In genomic region chr2:9416962-9417316, GRCh38 we compare ENCODE assay signal across 22 cellular contexts. TPM values are rescaled to one million over a fixed set of nuclear protein-coding genes. Genes with fewer than 3 reads are reported as not detected.
A peak's percentile ranks its signal among the peaks of the same experiment; 100 is the strongest.
DNase-seq lines count a peak whose midpoint lies in the region; ATAC-seq and TF ChIP-seq lines count a peak whose summit lies in the region.
"Had no signal": no experiment of that assay in that cellular context is flagged by ENCODE, and none has a peak within 500 bp of the region (broad histone marks: within the 10 kb centered on the region; RNA-seq: fewer than 3 reads in every experiment).

No MANE protein-coding gene starts in this region.

- CTCF ChIA-PET in Caco-2 (lab: Charles Lee) (no interaction called here), HCT116 (lab: Charles Lee) (no interaction called here)

- peak; percentile 17; the same call in 1 of the 2 replicates for TF ChIP-seq RAD21 in HCT116 (IDR thresholded peaks at IDR 0.05; ENCODE audit: low read depth)

- H3K4me1 Mint-ChIP-seq in Caco-2 (ENCODE audit: low read depth, unreplicated experiment) = peaks cover 12% of the 10 kb centered on the region
- H3K4me1 Mint-ChIP-seq in dendritic cell treated with granulocyte-macrophage colony-stimulating factor and Interleukin-4, amounts not matched to agents 40 ng/mL and 50 ng/mL, for 4 days (ENCODE audit: low read depth) = peaks cover 50% of the 10 kb centered on the region
- peaks cover 14% of the 10 kb centered on the region for H3K4me1 Mint-ChIP-seq in osteocyte (ENCODE audit: unreplicated experiment)

- H3K36me3 Mint-ChIP-seq in Caco-2 (ENCODE audit: insufficient read depth, unreplicated experiment) (peaks cover 28% of the 10 kb centered on the region), osteocyte (ENCODE audit: unreplicated experiment) (peaks cover 26% of the 10 kb centered on the region)
- peaks cover 65% of the 10 kb centered on the region for H3K36me3 Mint-ChIP-seq in dendritic cell treated with granulocyte-macrophage colony-stimulating factor and Interleukin-4, amounts not matched to agents 40 ng/mL and 50 ng/mL, for 4 days (ENCODE audit: low read depth)

- H3K4me1 ChIP-seq in Caco-2 (no peaks in the 10 kb centered on the region), HCT116 (ENCODE audit: control insufficient read depth in 1 of 2, insufficient read depth in 2 of 2, low read length in 2 of 2) (peaks cover 3 to 4% of the 10 kb centered on the region in 2 experiments; a peak in 3 of 4 replicates), osteoblast (ENCODE audit: insufficient read depth, low read length) (peaks cover 22% of the 10 kb centered on the region)
- H3K4me1 ChIP-seq: pancreas had no signal

- TF ChIP-seq POLR2A in HCT116 (IDR thresholded peaks at IDR 0.05; ENCODE audit: borderline replicate concordance, extremely low read depth, insufficient read depth, insufficient read length) = no peak

- RAD21 ChIA-PET in HCT116 (lab: Charles Lee; ENCODE audit: low non-redundant PET in 1 of 2, low total read pairs in 2 of 2, uncharacterized antibody in 2 of 2, unreplicated experiment in 2 of 2) = no interaction called here

- TF ChIP-seq CTCF in Caco-2 (IDR thresholded peaks at IDR 0.05; ENCODE audit: insufficient read depth in 1 of 2, low read depth in 1 of 2, low read length in 1 of 2, severe bottlenecking in 1 of 2, unreplicated experiment in 1 of 2) (no peak), HCT116 (IDR thresholded peaks at IDR 0.05 in 2 of 3, conservative IDR thresholded peaks at IDR 0.05 in 1 of 3; ENCODE audit: borderline replicate concordance in 1 of 3, insufficient read depth in 1 of 3, low read depth in 2 of 3, low read length in 2 of 3) (no peak), osteoblast (IDR thresholded peaks at IDR 0.05; ENCODE audit: extremely low read depth, low read depth, low read length) (no peak), osteocyte (IDR thresholded peaks at IDR 0.05) (no peak)

- H3K9me3 ChIP-seq in Caco-2 (no peaks in the 10 kb centered on the region), HCT116 (ENCODE audit: control insufficient read depth in 1 of 2, insufficient read depth in 1 of 2, low read depth in 1 of 2, low read length in 2 of 2) (no peaks in the 10 kb centered on the region), osteoblast (ENCODE audit: low read depth, low read length) (no peaks in the 10 kb centered on the region)
- H3K9me3 ChIP-seq: pancreas, sigmoid colon, SJSA1, tibial artery had no signal

- H3K27me3 ChIP-seq in Caco-2 (replicated peaks; ENCODE audit: control insufficient read depth, insufficient read depth, low read length) (no peaks in the 10 kb centered on the region), HCT116 (ENCODE audit: insufficient read depth, low read length) (no peaks in the 10 kb centered on the region), osteoblast (ENCODE audit: insufficient read depth, low read length) (no peaks in the 10 kb centered on the region)
- H3K27me3 ChIP-seq: cardiac muscle cell, dorsolateral prefrontal cortex, pancreas, sigmoid colon, SJSA1, tibial artery had no signal

- no peaks in the 10 kb centered on the region for H3K9me2 ChIP-seq in HCT116 (ENCODE audit: insufficient read depth)

- H3K4me2 ChIP-seq in HCT116 (ENCODE audit: low read length) (no peak overlapping the region), osteoblast (ENCODE audit: insufficient read depth, low read length) (no peak overlapping the region)

- H3K4me3 ChIP-seq in Caco-2 (ENCODE audit: low read depth, low read length) (no peak overlapping the region), HCT116 (replicated peaks in 1 of 2; ENCODE audit: low read depth in 1 of 2, low read length in 2 of 2) (no peak overlapping the region), osteoblast (ENCODE audit: insufficient read depth, low read length) (no peak overlapping the region)
- H3K4me3 ChIP-seq: cardiac muscle cell, dorsolateral prefrontal cortex, pancreas, sigmoid colon, SJSA1, tibial artery had no signal

- H3K4me3 Mint-ChIP-seq in Caco-2 (ENCODE audit: unreplicated experiment) (no peak overlapping the region), osteocyte (ENCODE audit: unreplicated experiment) (no peak overlapping the region)
- no peak overlapping the region for H3K4me3 Mint-ChIP-seq in dendritic cell treated with granulocyte-macrophage colony-stimulating factor and Interleukin-4, amounts not matched to agents 40 ng/mL and 50 ng/mL, for 4 days
- H3K4me3 Mint-ChIP-seq: activated CD4-positive, alpha-beta memory T cell treated with anti-CD3 and anti-CD28 coated beads for 36 hours had no signal

- BruUV-seq in Caco-2 (replicated peaks; lab: Mats Ljungman, UMichigan) (no TSS peak), HCT116 (replicated peaks; lab: Mats Ljungman, UMichigan) (no TSS peak)

- H2AFZ ChIP-seq in HCT116 (ENCODE audit: low read depth, low read length, poor library complexity, severe bottlenecking) (no peak overlapping the region), osteoblast (ENCODE audit: low read length) (no peak overlapping the region)

- H3K27me3 Mint-ChIP-seq in Caco-2 (ENCODE audit: insufficient read depth, unreplicated experiment) = no peaks in the 10 kb centered on the region
- no peaks in the 10 kb centered on the region for H3K27me3 Mint-ChIP-seq in dendritic cell treated with granulocyte-macrophage colony-stimulating factor and Interleukin-4, amounts not matched to agents 40 ng/mL and 50 ng/mL, for 4 days
- no peaks in the 10 kb centered on the region for H3K27me3 Mint-ChIP-seq in osteocyte (ENCODE audit: unreplicated experiment)
- H3K27me3 Mint-ChIP-seq: activated CD4-positive, alpha-beta memory T cell treated with anti-CD3 and anti-CD28 coated beads for 36 hours had no signal

- H3K27ac ChIP-seq in HCT116 (ENCODE audit: low read depth, low read length) = no peak overlapping the region
- H3K27ac ChIP-seq in osteoblast (ENCODE audit: low read depth, low read length) = peak overlapping the region; percentile 77
- H3K27ac ChIP-seq: cardiac muscle cell, pancreas, sigmoid colon, SJSA1, tibial artery, VCaP had no signal

- no peak overlapping the region for H3K9ac ChIP-seq in HCT116 (ENCODE audit: low read length)

- no peaks in the 10 kb centered on the region for H4K20me1 ChIP-seq in HCT116 (ENCODE audit: insufficient read depth)
- H4K20me1 ChIP-seq in osteoblast (ENCODE audit: insufficient read depth, low read length) = peaks cover 7% of the 10 kb centered on the region

- intact Hi-C loops in Caco-2 (cut with micrococcal nuclease; ENCODE audit: unreplicated experiment) = no loop called here
- intact Hi-C loops in HCT116 (cut with micrococcal nuclease) = no loop called here
- intact Hi-C loops in dendritic cell treated with granulocyte-macrophage colony-stimulating factor and Interleukin-4, amounts not matched to agents 40 ng/mL and 50 ng/mL, for 4 days (cut with micrococcal nuclease) = no loop called here

- H3K79me2 ChIP-seq in HCT116 (ENCODE audit: insufficient read depth, low read length) (peaks cover 43% of the 10 kb centered on the region), osteoblast (ENCODE audit: insufficient read depth, low read length) (peaks cover 91% of the 10 kb centered on the region)

- H3K36me3 ChIP-seq in Caco-2 (ENCODE audit: control insufficient read depth, insufficient read depth, low read length) = no peaks in the 10 kb centered on the region; the same call in 1 of the 2 replicates
- H3K36me3 ChIP-seq in HCT116 (ENCODE audit: control insufficient read depth in 1 of 2, insufficient read depth in 2 of 2, low read length in 2 of 2) = peaks cover 0 to 4% of the 10 kb centered on the region in 2 experiments; a peak in 1 of 4 replicates
- H3K36me3 ChIP-seq in osteoblast (ENCODE audit: insufficient read depth, low read length) = peaks cover 48% of the 10 kb centered on the region
- H3K36me3 ChIP-seq: cardiac muscle cell, pancreas had no signal

- H3K9me3 Mint-ChIP-seq in Caco-2 (ENCODE audit: unreplicated experiment) (no peaks in the 10 kb centered on the region), osteocyte (ENCODE audit: unreplicated experiment) (no peaks in the 10 kb centered on the region)
- H3K9me3 Mint-ChIP-seq in dendritic cell treated with granulocyte-macrophage colony-stimulating factor and Interleukin-4, amounts not matched to agents 40 ng/mL and 50 ng/mL, for 4 days = no peaks in the 10 kb centered on the region
- H3K9me3 Mint-ChIP-seq: activated CD4-positive, alpha-beta memory T cell treated with anti-CD3 and anti-CD28 coated beads for 36 hours had no signal

- peak overlapping the region; percentile 16 for H3K27ac Mint-ChIP-seq in Caco-2 (ENCODE audit: unreplicated experiment)
- peak overlapping the region; percentile 54 for H3K27ac Mint-ChIP-seq in dendritic cell treated with granulocyte-macrophage colony-stimulating factor and Interleukin-4, amounts not matched to agents 40 ng/mL and 50 ng/mL, for 4 days
- H3K27ac Mint-ChIP-seq in osteocyte (ENCODE audit: unreplicated experiment) = no peak overlapping the region
- H3K27ac Mint-ChIP-seq: activated CD4-positive, alpha-beta memory T cell treated with anti-CD3 and anti-CD28 coated beads for 36 hours had no signal

- POLR2A ChIA-PET in Caco-2 (lab: Charles Lee) = no interaction called here
- POLR2A ChIA-PET in HCT116 (lab: Charles Lee) = no interaction called here

- ATAC-seq in HCT116 = no peak
- no peak for ATAC-seq in HG02938 (IDR thresholded peaks at IDR 0.05; ENCODE audit: unreplicated experiment)
- ATAC-seq: pancreas had no signal

- no peak for DNase-seq in Caco-2
- DNase-seq in HCT116 (ENCODE audit: low read depth, low spot score) = no peak
- peak; percentile 27 for DNase-seq in osteoblast (ENCODE audit: insufficient read length, low spot score, missing footprints)
- DNase-seq in HPDE6-E6E7 (ENCODE audit: extremely low spot score) = no peak
- DNase-seq in osteocyte (ENCODE audit: extremely low spot score, unreplicated experiment) = no peak
- DNase-seq: activated CD4-positive, alpha-beta memory T cell treated with anti-CD3 and anti-CD28 coated beads for 36 hours; amniotic stem cell; dorsolateral prefrontal cortex; foreskin melanocyte; hypothalamus; NCI-H1048; NCI-H187 treated with DMSO at 0.1 percent for 48 hours; NCI-H226; NCI-H774; pancreas; sigmoid colon; tibial artery had no signal

TF ChIP-seq in HCT116, 20 proteins besides CTCF, POLR2A, EP300 and RAD21 (continues in another document):
- TF ChIP-seq SIN3A (IDR thresholded peaks at IDR 0.05; ENCODE audit: low read depth) (no peak), CBX3 (IDR thresholded peaks at IDR 0.05; ENCODE audit: low read depth) (no peak), SP1 (IDR thresholded peaks at IDR 0.05; ENCODE audit: low read depth) (no peak), ELF1 (IDR thresholded peaks at IDR 0.05; ENCODE audit: borderline replicate concordance, low read depth) (no peak)

RNA-seq across cellular contexts. Expression of gene ITGB1BP1, which starts 6.4 kb away (rescaled TPM):
- total RNA-seq in Caco-2 (2022) (82.4 and 107 TPM in 2 replicates), HCT116 (2021; ENCODE audit: unreplicated experiment) (86.9 TPM), osteoblast (30.8 and 32.4 TPM in 2 replicates), osteocyte (91.8 and 98.0 TPM in 2 replicates)
- 31.8 and 49.5 TPM in 2 replicates for polyA plus RNA-seq in HCT116 (2012)

RNA-seq across cellular contexts. Expression of gene CPSF3, which starts 6.5 kb away (rescaled TPM):
- total RNA-seq in Caco-2 (2022) (80.6 and 95.0 TPM in 2 replicates), HCT116 (2021; ENCODE audit: unreplicated experiment) (68.5 TPM), osteoblast (34.5 and 38.4 TPM in 2 replicates), osteocyte (27.7 and 28.8 TPM in 2 replicates)
- 43.9 and 55.0 TPM in 2 replicates for polyA plus RNA-seq in HCT116 (2012)

RNA-seq across cellular contexts. Expression of gene IAH1, which starts 57.4 kb away (rescaled TPM):
- total RNA-seq in Caco-2 (2022) (56.5 and 57.8 TPM in 2 replicates), HCT116 (2021; ENCODE audit: unreplicated experiment) (35.1 TPM), osteoblast (52.1 and 56.6 TPM in 2 replicates), osteocyte (68.7 and 71.6 TPM in 2 replicates)
- polyA plus RNA-seq in HCT116 (2012) = 32.1 and 38.1 TPM in 2 replicates
